ENCODE assay signal across 27 cellular contexts in the genomic region with DNA sequence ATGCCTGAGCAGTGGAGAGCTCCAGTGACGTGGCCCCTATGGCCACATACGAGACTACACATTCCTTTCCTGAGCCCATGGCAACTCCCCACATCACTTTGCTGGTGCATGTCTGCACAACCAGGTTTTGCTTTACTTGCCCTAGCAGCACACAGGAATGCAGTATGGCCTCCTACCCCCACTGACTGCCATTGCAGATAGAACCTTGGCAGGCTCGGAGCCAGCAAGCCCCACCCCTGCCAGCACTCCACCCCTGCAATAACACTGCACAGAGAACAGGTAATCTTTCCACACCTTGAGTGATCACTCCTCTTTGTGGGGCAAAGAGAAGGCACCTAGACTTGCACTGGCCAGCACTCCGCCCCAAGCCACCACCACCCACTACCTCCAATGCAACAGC.
DNase-seq lines count a peak whose midpoint lies in the region; ATAC-seq and TF ChIP-seq lines count a peak whose summit lies in the region.
"Had no signal": no experiment of that assay in that cellular context is flagged by ENCODE, and none has a peak within 500 bp of the region (broad histone marks: within the 10 kb centered on the region; RNA-seq: fewer than 3 reads in every experiment).

No MANE protein-coding gene starts in this region.

- CTCF ChIA-PET in mammary epithelial cell (lab: Charles Lee; ENCODE audit: low non-redundant PET) (interaction anchor here (0.8 kb wide), 1 partner anchor 19 kb away, joined by 5 read pairs; no protein-coding TSS in a partner anchor), MCF 10A (lab: Yijun Ruan, JAX) (interaction anchor here (0.5 to 1.0 kb wide), 2 partner anchors 31 to 46 kb away, joined by 3 read pairs; no protein-coding TSS in a partner anchor)
- CTCF ChIA-PET in activated CD4-positive, alpha-beta T cell treated with anti-CD3 and anti-CD28 coated beads for 36 hours (lab: Charles Lee), result no interaction called here

- H2AFZ ChIP-seq in mammary epithelial cell (ENCODE audit: low read depth, low read length) (peak overlapping the region; percentile 27), neural progenitor cell (replicated peaks) (no peak overlapping the region)

- dilution Hi-C loops in mammary epithelial cell (cut with HindIII; ENCODE audit: low sequenced_read_pairs), result no loop called here

- no peaks in the 10 kb centered on the region for H3K36me3 ChIP-seq in mammary epithelial cell (ENCODE audit: insufficient read depth, low read length)
- no peaks in the 10 kb centered on the region for H3K36me3 ChIP-seq in neural progenitor cell
- H3K36me3 ChIP-seq: BE2C, SJCRH30 had no signal

- H3K4me3 ChIP-seq in mammary epithelial cell (replicated peaks in 1 of 3; ENCODE audit: insufficient read depth in 1 of 3, low read depth in 2 of 3, low read length in 3 of 3) (no peak overlapping the region), neural progenitor cell (no peak overlapping the region)
- H3K4me3 ChIP-seq: SJCRH30 had no signal

- no peaks in the 10 kb centered on the region for H3K79me2 ChIP-seq in mammary epithelial cell (ENCODE audit: insufficient read depth, low read length)
- no peaks in the 10 kb centered on the region for H3K79me2 ChIP-seq in neural progenitor cell (ENCODE audit: low read depth)

- POLR2A ChIA-PET in MCF 10A (lab: Yijun Ruan, JAX), result interaction anchor here (0.6 kb wide), 1 partner anchor 620 kb away, joined by 4 read pairs; no protein-coding TSS in a partner anchor
- POLR2A ChIA-PET in activated CD4-positive, alpha-beta T cell treated with anti-CD3 and anti-CD28 coated beads for 36 hours (lab: Charles Lee), result no interaction called here

- H3K27me3 ChIP-seq in mammary epithelial cell (ENCODE audit: insufficient read depth, low read length), result no peaks in the 10 kb centered on the region
- no peaks in the 10 kb centered on the region for H3K27me3 ChIP-seq in foreskin keratinocyte
- no peaks in the 10 kb centered on the region for H3K27me3 ChIP-seq in neural progenitor cell
- H3K27me3 ChIP-seq: BE2C, SJCRH30 had no signal

- intact Hi-C loops in mammary epithelial cell (cut with micrococcal nuclease) (no loop called here), MCF 10A (cut with micrococcal nuclease) (no loop called here)
- intact Hi-C loops in activated CD4-positive, alpha-beta T cell treated with anti-CD3 and anti-CD28 coated beads for 36 hours (cut with DNase I, micrococcal nuclease), result no loop called here

- no peak overlapping the region for H3K27ac ChIP-seq in mammary epithelial cell (ENCODE audit: insufficient read depth, low read depth, low read length)
- no peak overlapping the region for H3K27ac ChIP-seq in foreskin keratinocyte
- H3K27ac ChIP-seq in neural progenitor cell, result no peak overlapping the region
- H3K27ac ChIP-seq: 22Rv1, HL-60, SJCRH30 had no signal

- H4K20me1 ChIP-seq in mammary epithelial cell (ENCODE audit: insufficient read depth, low read length), result no peaks in the 10 kb centered on the region
- H4K20me1 ChIP-seq in neural progenitor cell (ENCODE audit: low read depth), result no peaks in the 10 kb centered on the region

- H3K27ac Mint-ChIP-seq in MCF 10A (ENCODE audit: low read depth, unreplicated experiment), result no peak overlapping the region
- no peak overlapping the region for H3K27ac Mint-ChIP-seq in neural progenitor cell
- no peak overlapping the region for H3K27ac Mint-ChIP-seq in osteocyte (ENCODE audit: unreplicated experiment)
- H3K27ac Mint-ChIP-seq in activated CD4-positive, alpha-beta T cell treated with anti-CD3 and anti-CD28 coated beads for 36 hours, result no peak overlapping the region
- H3K27ac Mint-ChIP-seq: CD14-positive monocyte had no signal

- H3K36me3 Mint-ChIP-seq in MCF 10A (ENCODE audit: insufficient read depth, unreplicated experiment), result no peaks in the 10 kb centered on the region
- H3K36me3 Mint-ChIP-seq in neural progenitor cell, result no peaks in the 10 kb centered on the region
- peaks cover 4% of the 10 kb centered on the region for H3K36me3 Mint-ChIP-seq in osteocyte (ENCODE audit: unreplicated experiment)
- H3K36me3 Mint-ChIP-seq in activated CD4-positive, alpha-beta T cell treated with anti-CD3 and anti-CD28 coated beads for 36 hours (ENCODE audit: low read depth), result no peaks in the 10 kb centered on the region
- H3K36me3 Mint-ChIP-seq: CD14-positive monocyte; CD8-positive, alpha-beta memory T cell had no signal

- TF ChIP-seq CTCF in mammary epithelial cell (conservative IDR thresholded peaks at IDR 0.05 in 1 of 2, IDR thresholded peaks at IDR 0.05 in 1 of 2; ENCODE audit: extremely low read depth in 1 of 2, insufficient read depth in 1 of 2, low read depth in 1 of 2, low read length in 2 of 2) (no peak), MCF 10A (IDR thresholded peaks at IDR 0.05; ENCODE audit: unreplicated experiment) (no peak), foreskin keratinocyte (conservative IDR thresholded peaks at IDR 0.05) (no peak), neural progenitor cell (IDR thresholded peaks at IDR 0.05) (no peak), osteocyte (IDR thresholded peaks at IDR 0.05) (no peak)

- H3F3A ChIP-seq in neural progenitor cell (ENCODE audit: low read depth), result no peaks in the 10 kb centered on the region

- in situ Hi-C loops in mammary epithelial cell (cut with MboI; ENCODE audit: low sequenced_read_pairs in 2 of 2), result no loop called here

- H3K4me1 ChIP-seq in mammary epithelial cell (ENCODE audit: insufficient read depth, low read length) (peaks cover 21% of the 10 kb centered on the region), foreskin keratinocyte (peaks cover 10% of the 10 kb centered on the region), neural progenitor cell (peaks cover 11% of the 10 kb centered on the region)
- H3K4me1 ChIP-seq: BE2C had no signal

- H3K4me3 Mint-ChIP-seq in MCF 10A (ENCODE audit: unreplicated experiment), result no peak overlapping the region
- peak overlapping the region; percentile 22 for H3K4me3 Mint-ChIP-seq in neural progenitor cell
- no peak overlapping the region for H3K4me3 Mint-ChIP-seq in osteocyte (ENCODE audit: unreplicated experiment)
- no peak overlapping the region for H3K4me3 Mint-ChIP-seq in activated CD4-positive, alpha-beta T cell treated with anti-CD3 and anti-CD28 coated beads for 36 hours
- H3K4me3 Mint-ChIP-seq: CD14-positive monocyte; CD8-positive, alpha-beta memory T cell had no signal

- H3K9me3 Mint-ChIP-seq in MCF 10A (ENCODE audit: unreplicated experiment) (no peaks in the 10 kb centered on the region), neural progenitor cell (peaks cover 18% of the 10 kb centered on the region), osteocyte (ENCODE audit: unreplicated experiment) (peaks cover 28% of the 10 kb centered on the region)
- no peaks in the 10 kb centered on the region for H3K9me3 Mint-ChIP-seq in activated CD4-positive, alpha-beta T cell treated with anti-CD3 and anti-CD28 coated beads for 36 hours (ENCODE audit: low read depth)

- DNase-seq in mammary epithelial cell, result peak; percentile 68
- DNase-seq in MCF 10A (ENCODE audit: unreplicated experiment), result no peak
- DNase-seq in foreskin keratinocyte, result peak; percentile 90 to 96
- DNase-seq in neural progenitor cell (ENCODE audit: low spot score), result no peak
- DNase-seq in NCI-H774 (lab: John Stamatoyannopoulos, UW), result no peak
- no peak for DNase-seq in osteocyte (ENCODE audit: extremely low spot score, unreplicated experiment)
- DNase-seq in A172 (ENCODE audit: low spot score), result no peak
- no peak for DNase-seq in activated CD4-positive, alpha-beta T cell treated with anti-CD3 and anti-CD28 coated beads for 36 hours
- DNase-seq: ACHN; BE2C; Calu3; CD8-positive, alpha-beta memory T cell; DMS79 treated with DMSO at 0.1 percent for 48 hours; GF-D8; HCEC 1CT; MV-4-11; NCI-H1105; NCI-H146; NCI-H1930; NCI-H2107; NCI-H524; NCI-H748 treated with DMSO at 0.1 percent for 48 hours; SJCRH30 had no signal

- H3K4me1 Mint-ChIP-seq in MCF 10A (ENCODE audit: insufficient read depth, unreplicated experiment) (peaks cover 7% of the 10 kb centered on the region), neural progenitor cell (peaks cover 5% of the 10 kb centered on the region), osteocyte (ENCODE audit: unreplicated experiment) (peaks cover 18% of the 10 kb centered on the region)
- H3K4me1 Mint-ChIP-seq in activated CD4-positive, alpha-beta T cell treated with anti-CD3 and anti-CD28 coated beads for 36 hours, result no peaks in the 10 kb centered on the region
- H3K4me1 Mint-ChIP-seq: CD14-positive monocyte; CD8-positive, alpha-beta memory T cell had no signal

- no peaks in the 10 kb centered on the region for H3K27me3 Mint-ChIP-seq in MCF 10A (ENCODE audit: insufficient read depth, unreplicated experiment)
- peaks cover 6% of the 10 kb centered on the region for H3K27me3 Mint-ChIP-seq in neural progenitor cell (ENCODE audit: insufficient read depth, low read depth)
- no peaks in the 10 kb centered on the region for H3K27me3 Mint-ChIP-seq in osteocyte (ENCODE audit: unreplicated experiment)
- H3K27me3 Mint-ChIP-seq in activated CD4-positive, alpha-beta T cell treated with anti-CD3 and anti-CD28 coated beads for 36 hours, result peaks cover 11% of the 10 kb centered on the region

- H3K9me3 ChIP-seq in mammary epithelial cell (replicated peaks; ENCODE audit: insufficient read depth, low read length) (no peaks in the 10 kb centered on the region), neural progenitor cell (ENCODE audit: low read depth) (no peaks in the 10 kb centered on the region)
- H3K9me3 ChIP-seq: BE2C had no signal

- H3K4me2 ChIP-seq in mammary epithelial cell (ENCODE audit: insufficient read depth, low read depth, low read length) (peak overlapping the region; percentile 23), neural progenitor cell (no peak overlapping the region)

- BruUV-seq in mammary epithelial cell (replicated peaks; lab: Mats Ljungman, UMichigan) (no TSS peak), MCF 10A (replicated peaks; lab: Mats Ljungman, UMichigan) (no TSS peak)

- 57% methylated on average over 3 of the region's 4 CpGs for WGBS in mammary epithelial cell (ENCODE audit: low coverage, missing lambda C conversion rate)

- ATAC-seq in foreskin keratinocyte, result peak; percentile 67
- ATAC-seq in activated CD4-positive, alpha-beta T cell treated with anti-CD3 and anti-CD28 coated beads for 36 hours, result no peak
- ATAC-seq: Right ventricle myocardium inferior had no signal

- no peak overlapping the region for H3K9ac ChIP-seq in mammary epithelial cell (ENCODE audit: insufficient read depth, low read length)
- no peak overlapping the region for H3K9ac ChIP-seq in neural progenitor cell

Comparison
In these comparisons a context has a peak if more than half of its experiments do, and no peak if none do; other contexts are left out.
1. DNase-seq: peak in mammary epithelial cell (single experiment) and foreskin keratinocyte (2 of 2); none in MCF 10A (single experiment), neural progenitor cell (single experiment), NCI-H774 (single experiment), osteocyte (single experiment), A172 (single experiment) and activated CD4-positive, alpha-beta T cell treated with anti-CD3 and anti-CD28 coated beads for 36 hours (single experiment).